ENCODE assay signal across 17 cellular contexts in genomic region chr2:76985387-76986136, GRCh38.
DNase-seq lines count a peak whose midpoint lies in the region; ATAC-seq and TF ChIP-seq lines count a peak whose summit lies in the region.
"Had no signal": no experiment of that assay in that cellular context is flagged by ENCODE, and none has a peak within 500 bp of the region (broad histone marks: within the 10 kb centered on the region; RNA-seq: fewer than 3 reads in every experiment).

No MANE protein-coding gene starts in this region.

- no peak overlapping the region for H3K9ac ChIP-seq in HUES48 (ENCODE audit: low read depth, low read length)

- no peak overlapping the region for H3K4me3 ChIP-seq in HUES48 (ENCODE audit: low read depth, low read length)
- H3K4me3 ChIP-seq: HAP-1, K562, Peyer's patch had no signal

- H3K36me3 ChIP-seq in HUES48 (ENCODE audit: control insufficient read depth, insufficient read depth, low read length), result no peaks in the 10 kb centered on the region
- H3K36me3 ChIP-seq: HAP-1, Peyer's patch had no signal

- H3K27ac ChIP-seq in HUES48 (ENCODE audit: low read depth, low read length), result peak overlapping the region; percentile 50
- H3K27ac ChIP-seq: Peyer's patch had no signal

- ATAC-seq in omental fat pad (ENCODE audit: low FRiP score), result peak; percentile 37
- ATAC-seq in HG03135 (IDR thresholded peaks at IDR 0.05; ENCODE audit: unreplicated experiment), result no peak
- ATAC-seq in left cardiac atrium, result no peak
- ATAC-seq: K562 had no signal

- H3K27me3 Mint-ChIP-seq in brain, result no peaks in the 10 kb centered on the region

- H3K27ac Mint-ChIP-seq in brain, result no peak overlapping the region

- no peaks in the 10 kb centered on the region for H3K36me3 Mint-ChIP-seq in brain

- no peak for TF ChIP-seq CTCF in brain (conservative IDR thresholded peaks at IDR 0.05)
- TF ChIP-seq CTCF in omental fat pad (IDR thresholded peaks at IDR 0.05), result no peak

- H3K9me3 ChIP-seq in HUES48 (ENCODE audit: control insufficient read depth, insufficient read depth, low read length), result no peaks in the 10 kb centered on the region
- H3K9me3 ChIP-seq: Caco-2, HAP-1, Peyer's patch had no signal

- DNase-seq in left kidney (ENCODE audit: low read depth, low spot score) (peak; percentile 12), omental fat pad (ENCODE audit: low spot score) (no peak), H4 (ENCODE audit: low spot score) (no peak), left cardiac atrium (no peak), NCI-H2171 treated with DMSO at 0.1 percent for 48 hours (lab: John Stamatoyannopoulos, UW) (no peak)
- DNase-seq: AML-193, Caco-2, DMS53, NCI-H446, NCI-H774, Peyer's patch, SHP77 had no signal

- H3K27me3 ChIP-seq in HUES48 (ENCODE audit: control insufficient read depth, insufficient read depth, low read length), result no peaks in the 10 kb centered on the region
- H3K27me3 ChIP-seq: Peyer's patch had no signal

- H3K4me1 Mint-ChIP-seq in brain, result peaks cover 16% of the 10 kb centered on the region

- H3K4me1 ChIP-seq in HUES48 (ENCODE audit: control insufficient read depth, insufficient read depth, low read length), result peaks cover 32% of the 10 kb centered on the region
- H3K4me1 ChIP-seq: Caco-2, HAP-1, Peyer's patch had no signal

- intact Hi-C loops in left cardiac atrium (cut with DNase I), result no loop called here

- H3K9me3 Mint-ChIP-seq in brain, result no peaks in the 10 kb centered on the region

- peak overlapping the region in 4 of 5 experiments; percentile 1 to 25 (median 18) for H3K4me3 Mint-ChIP-seq in brain
